Comparison of ENCODE assay signal across 18 cellular contexts in the genomic region with DNA sequence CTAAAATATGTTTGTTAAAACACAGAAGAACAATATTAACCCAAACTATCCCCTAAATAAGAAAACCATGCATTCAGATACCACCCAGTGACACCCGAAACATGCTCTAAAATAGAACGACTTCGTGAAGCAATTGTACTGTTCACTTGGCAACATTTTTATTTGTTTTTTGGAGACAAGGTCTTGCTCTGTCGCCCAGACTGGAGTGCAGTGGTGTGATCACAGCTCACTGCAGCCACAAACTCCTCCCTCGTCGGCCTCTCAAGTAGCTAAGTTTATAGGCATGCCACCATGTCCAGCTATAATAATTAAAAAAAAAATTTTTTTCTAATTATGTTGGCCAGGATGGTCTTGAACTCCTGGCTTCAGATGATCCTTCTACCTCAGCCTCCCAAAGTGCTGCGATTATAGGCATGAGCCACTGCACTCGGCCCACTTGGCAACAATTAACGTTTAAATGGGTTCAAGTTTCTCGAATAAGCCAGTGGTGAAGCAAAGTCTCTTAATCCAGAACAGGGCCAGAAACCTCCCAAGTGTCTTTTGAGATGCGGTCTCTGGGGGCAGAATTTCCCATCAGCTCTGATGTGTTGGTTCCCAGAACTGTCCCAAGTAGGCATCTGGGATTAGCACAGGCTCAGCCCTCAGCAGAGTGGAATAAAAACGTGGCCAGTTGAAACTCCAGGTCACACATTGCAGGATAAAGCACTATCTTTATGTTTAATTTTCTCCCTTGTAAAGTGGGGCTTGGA.
"Had no signal": no experiment of that assay in that cellular context is flagged by ENCODE, and none has a peak within 500 bp of the region (broad histone marks: within the 10 kb centered on the region; RNA-seq: fewer than 3 reads in every experiment).

No MANE protein-coding gene starts in this region.

- H3K27ac ChIP-seq: body of pancreas, epithelial cell of prostate, ovary, sigmoid colon, spleen had no signal

- H3K9me3 Mint-ChIP-seq: activated CD4-positive, alpha-beta memory T cell treated with anti-CD3 and anti-CD28 coated beads, Interleukin-2, amount 10 ng/mL, durations not matched to agents 7 days and 5 days; activated naive CD4-positive, alpha-beta T cell treated with anti-CD3 and anti-CD28 coated beads for 36 hours; activated T-helper 2 cell treated with anti-CD3 and anti-CD28 coated beads, Interferon-gamma antibody, Interleukin-2, Interleukin-4, amounts not matched to agents 10 μg/mL and 5 μg/mL and 100 μg/mL, durations not matched to agents 14 hours and 24 hours and 36 hours; stimulated activated naive B cell treated with anti-CD40 and anti-IgM and Interleukin-4, amounts not matched to agents 10 μg/mL and 1 μg/mL and 100 μg/mL, for 72 hours had no signal

- H3K27me3 Mint-ChIP-seq: stimulated activated naive B cell treated with anti-CD40 and anti-IgM and Interleukin-4, amounts not matched to agents 10 μg/mL and 1 μg/mL and 100 μg/mL, for 72 hours had no signal

- H3K4me1 ChIP-seq: body of pancreas, sigmoid colon had no signal

- H3K27ac Mint-ChIP-seq: activated CD4-positive, alpha-beta memory T cell treated with anti-CD3 and anti-CD28 coated beads, Interleukin-2, amount 10 ng/mL, durations not matched to agents 7 days and 5 days; activated naive CD4-positive, alpha-beta T cell treated with anti-CD3 and anti-CD28 coated beads for 36 hours; activated T-helper 2 cell treated with anti-CD3 and anti-CD28 coated beads, Interferon-gamma antibody, Interleukin-2, Interleukin-4, amounts not matched to agents 10 μg/mL and 5 μg/mL and 100 μg/mL, durations not matched to agents 14 hours and 24 hours and 36 hours; stimulated activated naive B cell treated with anti-CD40 and anti-IgM and Interleukin-4, amounts not matched to agents 10 μg/mL and 1 μg/mL and 100 μg/mL, for 72 hours had no signal

- H3K4me1 Mint-ChIP-seq: activated CD4-positive, alpha-beta memory T cell treated with anti-CD3 and anti-CD28 coated beads, Interleukin-2, amount 10 ng/mL, durations not matched to agents 7 days and 5 days had no signal

- H3K4me3 ChIP-seq: body of pancreas, ovary, sigmoid colon, spleen had no signal

- DNase-seq: activated CD4-positive, alpha-beta memory T cell treated with anti-CD3 and anti-CD28 coated beads, Interleukin-2, amount 10 ng/mL, durations not matched to agents 7 days and 5 days; activated CD4-positive, alpha-beta T cell treated with anti-CD3 and anti-CD28 coated beads for 48 hours; activated CD4-positive, CD25-positive, alpha-beta regulatory T cell; activated naive CD4-positive, alpha-beta T cell treated with anti-CD3 and anti-CD28 coated beads for 36 hours; activated T-cell treated with anti-CD3 and anti-CD28 coated beads, Interleukin-2, amount 50 U/mL, for 1 hour; body of pancreas; dermis blood vessel endothelial cell; effector memory CD4-positive, alpha-beta T cell; foreskin melanocyte; hypothalamus; left ventricle myocardium superior; ovary; sigmoid colon; spleen; stimulated activated naive B cell treated with anti-CD40 and anti-IgM and Interleukin-4, amounts not matched to agents 10 μg/mL and 1 μg/mL and 100 μg/mL, for 72 hours; T-helper 2 cell had no signal

- H3K4me3 Mint-ChIP-seq: activated CD4-positive, alpha-beta memory T cell treated with anti-CD3 and anti-CD28 coated beads, Interleukin-2, amount 10 ng/mL, durations not matched to agents 7 days and 5 days; activated naive CD4-positive, alpha-beta T cell treated with anti-CD3 and anti-CD28 coated beads for 36 hours; stimulated activated naive B cell treated with anti-CD40 and anti-IgM and Interleukin-4, amounts not matched to agents 10 μg/mL and 1 μg/mL and 100 μg/mL, for 72 hours had no signal

- H3K9me3 ChIP-seq: body of pancreas, ovary, sigmoid colon, spleen had no signal

- H3K27me3 ChIP-seq: body of pancreas, ovary, sigmoid colon, spleen had no signal

- H3K36me3 ChIP-seq: ovary had no signal
